In genomic region chr4:121096174-121096573, GRCh38 we compare ENCODE assay signal across 21 cellular contexts. TPM values are rescaled to one million over a fixed set of nuclear protein-coding genes. Genes with fewer than 3 reads are reported as not detected.
DNase-seq lines count a peak whose midpoint lies in the region; ATAC-seq, FAIRE-seq and TF ChIP-seq lines count a peak whose summit lies in the region.
"Had no signal": no experiment of that assay in that cellular context is flagged by ENCODE, and none has a peak within 500 bp of the region (broad histone marks: within the 10 kb centered on the region; RNA-seq: fewer than 3 reads in every experiment).

No MANE protein-coding gene starts in this region.

- peak overlapping the region; percentile 37 for H3K27ac Mint-ChIP-seq in astrocyte (ENCODE audit: unreplicated experiment)
- H3K27ac Mint-ChIP-seq: B cell; CD4-positive, CD25-positive, alpha-beta regulatory T cell; CD8-positive, alpha-beta T cell had no signal

- H3K27me3 ChIP-seq in astrocyte (ENCODE audit: insufficient read depth, low read length) (no peaks in the 10 kb centered on the region), left lung (no peaks in the 10 kb centered on the region)
- H3K27me3 ChIP-seq: BLaER1 had no signal

- no peak overlapping the region for H3K4me2 ChIP-seq in astrocyte (ENCODE audit: low read length)
- H3K4me2 ChIP-seq: BLaER1 had no signal

- no peak overlapping the region for H2AFZ ChIP-seq in astrocyte (ENCODE audit: low read depth, low read length)

- H3K36me3 ChIP-seq in astrocyte (ENCODE audit: insufficient read depth, low read length) (no peaks in the 10 kb centered on the region), left lung (no peaks in the 10 kb centered on the region)
- H3K36me3 ChIP-seq: BLaER1 had no signal

- H3K9me3 ChIP-seq in astrocyte (ENCODE audit: insufficient read depth, low read depth, low read length) (no peaks in the 10 kb centered on the region), left lung (no peaks in the 10 kb centered on the region)
- H3K9me3 ChIP-seq: BLaER1 had no signal

- no peaks in the 10 kb centered on the region for H3K36me3 Mint-ChIP-seq in astrocyte (ENCODE audit: low read depth, unreplicated experiment)
- H3K36me3 Mint-ChIP-seq: CD4-positive, CD25-positive, alpha-beta regulatory T cell; CD8-positive, alpha-beta T cell had no signal

- DNase-seq in EH (ENCODE audit: low read depth) (peak; percentile 4), NCI-H1048 (lab: John Stamatoyannopoulos, UW) (peak; percentile 49), astrocyte (ENCODE audit: low read depth) (no peak), left lung (no peak), COLO668 (lab: John Stamatoyannopoulos, UW; ENCODE audit: unreplicated experiment) (no peak), SKM-1 treated with dmso at 0.1 percent for 144 hours (lab: John Stamatoyannopoulos, UW; ENCODE audit: unreplicated experiment) (no peak), iPS-NIHi7 (ENCODE audit: extremely low spot score) (no peak)
- DNase-seq in activated naive CD4-positive, alpha-beta T cell treated with Interleukin-2 at 50 U/mL for 16 hours = no peak
- DNase-seq: CD8-positive, alpha-beta T cell; DMS 273 treated with DMSO at 0.1 percent for 48 hours; DMS79; GF-D8 had no signal

- H3K79me2 ChIP-seq in astrocyte (ENCODE audit: insufficient read depth, low read length) = no peaks in the 10 kb centered on the region

- no peaks in the 10 kb centered on the region for H4K20me1 ChIP-seq in astrocyte (ENCODE audit: insufficient read depth, low read length)
- H4K20me1 ChIP-seq: BLaER1 had no signal

- no peaks in the 10 kb centered on the region for H3K4me1 Mint-ChIP-seq in astrocyte (ENCODE audit: low read depth, unreplicated experiment)
- H3K4me1 Mint-ChIP-seq: B cell; CD4-positive, CD25-positive, alpha-beta regulatory T cell had no signal

- FAIRE-seq in astrocyte (lab: Jason Lieb, UNC) = no peak
- FAIRE-seq: GM12891, GM18507, H1 had no signal

- TF ChIP-seq CTCF in astrocyte (IDR thresholded peaks at IDR 0.05; ENCODE audit: insufficient read depth, low read depth, low read length) = no peak
- TF ChIP-seq CTCF in left lung (IDR thresholded peaks at IDR 0.05) = no peak

- H3K4me3 ChIP-seq in astrocyte (ENCODE audit: insufficient read depth, low read depth, low read length) (no peak overlapping the region), left lung (no peak overlapping the region)
- H3K4me3 ChIP-seq: BLaER1 had no signal

- H3K27ac ChIP-seq in astrocyte (ENCODE audit: low read depth, low read length) (no peak overlapping the region), left lung (no peak overlapping the region)
- H3K27ac ChIP-seq: 22Rv1, BLaER1, C4-2B had no signal

- peak; percentile 77 for ATAC-seq in left lung
- ATAC-seq: CD8-positive, alpha-beta T cell had no signal

- intact Hi-C loops in left lung (cut with DNase I) = loop anchor here in 1 of 2 donors (10.0 kb wide), 1 partner anchor 931 kb away; no protein-coding TSS in a partner anchor

- no peaks in the 10 kb centered on the region for H3K27me3 Mint-ChIP-seq in astrocyte (ENCODE audit: low read depth, unreplicated experiment)
- H3K27me3 Mint-ChIP-seq: B cell had no signal

- H3K4me3 Mint-ChIP-seq in astrocyte (ENCODE audit: unreplicated experiment) = no peak overlapping the region
- H3K4me3 Mint-ChIP-seq: B cell; CD4-positive, CD25-positive, alpha-beta regulatory T cell; CD8-positive, alpha-beta T cell had no signal

- H3K4me1 ChIP-seq in astrocyte (ENCODE audit: insufficient read depth, low read length) = no peaks in the 10 kb centered on the region
- peaks cover 0 to 13% of the 10 kb centered on the region in 2 donors for H3K4me1 ChIP-seq in left lung
- H3K4me1 ChIP-seq: BLaER1 had no signal

- no peaks in the 10 kb centered on the region for H3K9me3 Mint-ChIP-seq in astrocyte (ENCODE audit: unreplicated experiment)
- H3K9me3 Mint-ChIP-seq: CD8-positive, alpha-beta T cell had no signal

- no peak overlapping the region for H3K9ac ChIP-seq in astrocyte (ENCODE audit: low read length)
- H3K9ac ChIP-seq: BLaER1 had no signal

RNA-seq across cellular contexts. Expression of gene NDNF, which starts 23.8 kb away (rescaled TPM):
- total RNA-seq in astrocyte (0.19 and 0.34 TPM in 2 replicates), left lung (100 to 1,000 TPM; 143 to 489 TPM)
- total RNA-seq: B cell; CD4-positive, CD25-positive, alpha-beta regulatory T cell; CD8-positive, alpha-beta T cell; G401 had no signal

Comparison
In these comparisons a context has a peak if more than half of its experiments do, and no peak if none do; other contexts are left out.
1. DNase-seq: peak in EH (single experiment) and NCI-H1048 (single experiment); none in astrocyte (single experiment), left lung (0 of 2), activated naive CD4-positive, alpha-beta T cell treated with Interleukin-2 at 50 U/mL for 16 hours (single experiment), COLO668 (single experiment), SKM-1 treated with dmso at 0.1 percent for 144 hours (single experiment) and iPS-NIHi7 (single experiment).
2. RNA of gene NDNF, which starts 23.8 kb away (total RNA-seq): 143 to 489 TPM in left lung; 0.19 to 0.34 TPM in astrocyte; every median in the first group is over 100 times any median in the second.